ENCODE assay signal across 23 cellular contexts in the genomic region with DNA sequence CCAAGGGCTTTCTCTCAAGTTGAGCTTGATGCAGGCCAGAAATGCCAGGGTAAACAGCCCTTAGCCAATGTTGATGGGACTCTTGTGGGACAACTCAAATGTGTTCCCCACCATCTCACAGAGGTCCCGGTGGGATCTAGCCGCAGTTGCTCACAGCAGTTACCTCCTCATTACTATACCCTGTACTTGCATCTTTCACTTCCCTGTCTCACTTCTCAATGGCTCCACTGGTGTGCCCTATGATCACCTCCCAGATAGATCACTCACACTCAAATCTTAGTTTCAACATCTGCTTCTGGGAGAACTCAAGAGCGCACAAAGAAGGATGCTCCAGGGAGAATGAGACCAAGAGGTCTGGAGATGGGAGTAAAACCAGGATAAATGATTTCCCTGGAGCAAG. TPM values are rescaled to one million over a fixed set of nuclear protein-coding genes. Genes with fewer than 3 reads are reported as not detected.
A peak's percentile ranks its signal among the peaks of the same experiment; 100 is the strongest.
DNase-seq lines count a peak whose midpoint lies in the region; ATAC-seq, FAIRE-seq and TF ChIP-seq lines count a peak whose summit lies in the region.
"Had no signal": no experiment of that assay in that cellular context is flagged by ENCODE, and none has a peak within 500 bp of the region (broad histone marks: within the 10 kb centered on the region; RNA-seq: fewer than 3 reads in every experiment).

No MANE protein-coding gene starts in this region.

- no peaks in the 10 kb centered on the region for H3K36me3 Mint-ChIP-seq in astrocyte (ENCODE audit: low read depth, unreplicated experiment)
- H3K36me3 Mint-ChIP-seq: activated naive CD4-positive, alpha-beta T cell treated with anti-CD3 and anti-CD28 coated beads, Interleukin-2, amount 10 ng/mL, durations not matched to agents 7 days and 5 days; CD8-positive, alpha-beta T cell; natural killer cell had no signal

- H3K4me3 Mint-ChIP-seq in astrocyte (ENCODE audit: unreplicated experiment) = no peak overlapping the region
- H3K4me3 Mint-ChIP-seq: activated naive CD4-positive, alpha-beta T cell treated with anti-CD3 and anti-CD28 coated beads, Interleukin-2, amount 10 ng/mL, durations not matched to agents 7 days and 5 days; CD8-positive, alpha-beta T cell; natural killer cell had no signal

- no peaks in the 10 kb centered on the region for H3K79me2 ChIP-seq in astrocyte (ENCODE audit: insufficient read depth, low read length)
- H3K79me2 ChIP-seq: parathyroid adenoma had no signal

- H4K20me1 ChIP-seq in astrocyte (ENCODE audit: insufficient read depth, low read length) = no peaks in the 10 kb centered on the region

- peak; percentile 86 for ATAC-seq in GM18502 (IDR thresholded peaks at IDR 0.05; ENCODE audit: poor library complexity, unreplicated experiment)
- ATAC-seq in HG02759 (IDR thresholded peaks at IDR 0.05; ENCODE audit: unreplicated experiment) = peak; percentile 52
- ATAC-seq in omental fat pad (ENCODE audit: low FRiP score) = no peak
- no peak for ATAC-seq in GM21619 (IDR thresholded peaks at IDR 0.05; ENCODE audit: unreplicated experiment)
- ATAC-seq: CD8-positive, alpha-beta T cell; esophagus mucosa; natural killer cell had no signal

- no peak for TF ChIP-seq CTCF in astrocyte (IDR thresholded peaks at IDR 0.05; ENCODE audit: insufficient read depth, low read depth, low read length)
- TF ChIP-seq CTCF in omental fat pad (IDR thresholded peaks at IDR 0.05) = no peak

- peak overlapping the region; percentile 42 for H2AFZ ChIP-seq in astrocyte (ENCODE audit: low read depth, low read length)
- H2AFZ ChIP-seq: parathyroid adenoma had no signal

- peak overlapping the region; percentile 88 for H3K27ac Mint-ChIP-seq in astrocyte (ENCODE audit: unreplicated experiment)
- H3K27ac Mint-ChIP-seq: activated naive CD4-positive, alpha-beta T cell treated with anti-CD3 and anti-CD28 coated beads, Interleukin-2, amount 10 ng/mL, durations not matched to agents 7 days and 5 days; CD8-positive, alpha-beta T cell; natural killer cell had no signal

- no peaks in the 10 kb centered on the region for H3K27me3 Mint-ChIP-seq in astrocyte (ENCODE audit: low read depth, unreplicated experiment)
- H3K27me3 Mint-ChIP-seq: activated naive CD4-positive, alpha-beta T cell treated with anti-CD3 and anti-CD28 coated beads, Interleukin-2, amount 10 ng/mL, durations not matched to agents 7 days and 5 days had no signal

- H3K9ac ChIP-seq in astrocyte (ENCODE audit: low read length) (peak overlapping the region; percentile 34), skeletal muscle satellite cell (ENCODE audit: low read depth, low read length) (peak overlapping the region; percentile 13)
- H3K9ac ChIP-seq: KMS-11, parathyroid adenoma had no signal

- no peak for FAIRE-seq in astrocyte (lab: Jason Lieb, UNC)

- H3K4me3 ChIP-seq in astrocyte (ENCODE audit: insufficient read depth, low read depth, low read length) (no peak overlapping the region), skeletal muscle satellite cell (ENCODE audit: low read length) (no peak overlapping the region)
- H3K4me3 ChIP-seq: gastroesophageal sphincter, thyroid gland had no signal

- H3K4me1 Mint-ChIP-seq in astrocyte (ENCODE audit: low read depth, unreplicated experiment) = peaks cover 22% of the 10 kb centered on the region

- H3K36me3 ChIP-seq in astrocyte (ENCODE audit: insufficient read depth, low read length) (no peaks in the 10 kb centered on the region), skeletal muscle satellite cell (ENCODE audit: insufficient read depth, low read length) (no peaks in the 10 kb centered on the region)
- H3K36me3 ChIP-seq: gastroesophageal sphincter, thyroid gland had no signal

- DNase-seq in astrocyte (ENCODE audit: low read depth) = no peak
- DNase-seq in SW 1271 (lab: John Stamatoyannopoulos, UW) = no peak
- DNase-seq in omental fat pad (ENCODE audit: low spot score) = no peak
- DNase-seq in C1 segment of cervical spinal cord (lab: John Stamatoyannopoulos, UW) = no peak
- DNase-seq: activated naive CD4-positive, alpha-beta T cell treated with anti-CD3 and anti-CD28 coated beads, Interleukin-2, amount 10 ng/mL, durations not matched to agents 7 days and 5 days; activated T-cell treated with anti-CD3 and anti-CD28 coated beads, Interleukin-2, amount 50 U/mL, for 48 hours; CD8-positive, alpha-beta T cell; effector CD4-positive, alpha-beta T cell; natural killer cell; NCI-H187 treated with DMSO at 0.1 percent for 48 hours; NCI-H82; stimulated activated CD4-positive, alpha-beta T cell treated with anti-CD3 and anti-CD28 coated beads, Interleukin-2, amount 100 ng/mL, for 24 hours; stimulated activated naive CD4-positive, alpha-beta T cell treated with Interleukin-2 at 50 U/mL for 16 hours; T-helper 9 cell; thyroid gland had no signal

- H3K9me3 ChIP-seq in astrocyte (ENCODE audit: insufficient read depth, low read depth, low read length) (no peaks in the 10 kb centered on the region), skeletal muscle satellite cell (replicated peaks; ENCODE audit: low read length) (no peaks in the 10 kb centered on the region)
- H3K9me3 ChIP-seq: gastroesophageal sphincter, thyroid gland had no signal

- H3K27ac ChIP-seq in astrocyte (ENCODE audit: low read depth, low read length) = peak overlapping the region; percentile 77
- H3K27ac ChIP-seq: gastroesophageal sphincter, KMS-11, parathyroid adenoma, thyroid gland had no signal

- H3K4me2 ChIP-seq in astrocyte (ENCODE audit: low read length) (peak overlapping the region; percentile 52), skeletal muscle satellite cell (ENCODE audit: low read length) (peak overlapping the region; percentile 39)
- H3K4me2 ChIP-seq: KMS-11 had no signal

- peaks cover 13% of the 10 kb centered on the region for H3K4me1 ChIP-seq in astrocyte (ENCODE audit: insufficient read depth, low read length)
- peaks cover 16% of the 10 kb centered on the region for H3K4me1 ChIP-seq in skeletal muscle satellite cell (ENCODE audit: control insufficient read depth, insufficient read depth, low read length)
- H3K4me1 ChIP-seq: gastroesophageal sphincter, thyroid gland had no signal

- H3K27me3 ChIP-seq in astrocyte (ENCODE audit: insufficient read depth, low read length) = no peaks in the 10 kb centered on the region
- H3K27me3 ChIP-seq in skeletal muscle satellite cell (ENCODE audit: control insufficient read depth, insufficient read depth, low read length) = no peaks in the 10 kb centered on the region
- H3K27me3 ChIP-seq: gastroesophageal sphincter, thyroid gland had no signal

- no peaks in the 10 kb centered on the region for H3K9me3 Mint-ChIP-seq in astrocyte (ENCODE audit: unreplicated experiment)
- H3K9me3 Mint-ChIP-seq: activated naive CD4-positive, alpha-beta T cell treated with anti-CD3 and anti-CD28 coated beads, Interleukin-2, amount 10 ng/mL, durations not matched to agents 7 days and 5 days; CD8-positive, alpha-beta T cell; natural killer cell had no signal

RNA-seq across cellular contexts. Expression of gene RCN1, which starts 47.0 kb away (rescaled TPM):
- total RNA-seq in astrocyte (545 and 565 TPM in 2 replicates), omental fat pad (100 to 1,000 TPM in 1 of 4 donors, 10 to 100 TPM in 3; 75.3 to 117 (median 90.5) TPM)
- total RNA-seq in skeletal muscle satellite cell (2012; rRNA removed) = 203 and 226 TPM in 2 replicates

Comparison
In these comparisons a context has a peak if more than half of its experiments do, and no peak if none do; other contexts are left out.
1. ATAC-seq: peak in GM18502 (single experiment) and HG02759 (single experiment); none in omental fat pad (single experiment) and GM21619 (single experiment).